Comparison of ENCODE assay signal across 8 cellular contexts in genomic region chr3:58305882-58306661, GRCh38.
DNase-seq lines count a peak whose midpoint lies in the region; ATAC-seq lines count a peak whose summit lies in the region.

Gene HTD2 (plus strand): TSS chr3:58306520. CDS start chr3:58317614, 11,094 bp downstream.
Gene RPP14 (plus strand): TSS chr3:58306245. CDS start chr3:58310330, 4,085 bp downstream.

- ATAC-seq in GM19351 (IDR thresholded peaks at IDR 0.05; ENCODE audit: unreplicated experiment) (peak; percentile 83), HG03521 (IDR thresholded peaks at IDR 0.05; ENCODE audit: unreplicated experiment) (peak; percentile 84)

- DNase-seq in CD1c-positive myeloid dendritic cell (ENCODE audit: extremely low spot score) (peak; percentile 100), NCI-H69 (lab: John Stamatoyannopoulos, UW) (peak; percentile 95), cortex of kidney (lab: John Stamatoyannopoulos, UW) (peak; percentile 84), left kidney (ENCODE audit: low read depth, low spot score) (peak; percentile 99)
- DNase-seq in activated CD4-positive, alpha-beta T cell treated with anti-CD3 and anti-CD28 coated beads, Interleukin-2, amount 50 U/mL, for 1 hour, result peak; percentile 99
- DNase-seq in stimulated activated CD4-positive, alpha-beta T cell treated with anti-CD3 and anti-CD28 coated beads, Interleukin-2, amount 100 ng/mL, for 24 hours, result peak; percentile 99

Comparison
In these comparisons a context has a peak if more than half of its experiments do, and no peak if none do; other contexts are left out.
1. Peak in every context shown above with its lines: DNase-seq and ATAC-seq.